1 cellular context compared by ENCODE assay signal in genomic region chr16:15967223-15967546, GRCh38.
TF ChIP-seq lines count a peak whose summit lies in the region.

No MANE protein-coding gene starts in this region.

TF ChIP-seq in GM23338, 12 proteins besides CTCF, POLR2A, EP300 and RAD21 (continued from another document):
- TF ChIP-seq NANOG (IDR thresholded peaks at IDR 0.05; ENCODE audit: borderline replicate concordance) (no peak), STAT1 (IDR thresholded peaks at IDR 0.05; ENCODE audit: unreplicated experiment) (no peak)
